ENCODE assay signal across 24 cellular contexts in the genomic region with DNA sequence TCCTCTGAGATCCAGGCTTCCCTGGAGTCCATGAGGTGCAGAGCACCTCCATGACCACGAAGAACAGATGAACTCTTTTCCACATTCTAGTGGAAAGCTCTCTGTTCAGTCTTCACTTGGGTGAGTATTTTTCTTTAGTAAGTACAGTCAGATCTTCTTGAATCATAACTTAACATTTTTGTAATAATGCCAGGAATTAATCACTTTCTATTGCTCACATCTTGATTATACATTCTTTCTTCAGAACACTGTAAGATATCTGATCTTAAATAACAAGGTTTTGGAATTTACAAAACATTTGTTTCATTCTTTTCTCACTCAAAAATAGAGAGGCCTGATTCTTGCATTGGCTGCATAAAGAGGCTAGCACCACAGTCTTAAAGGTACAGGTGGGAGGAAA. TPM values are rescaled to one million over a fixed set of nuclear protein-coding genes. Genes with fewer than 3 reads are reported as not detected.
DNase-seq lines count a peak whose midpoint lies in the region; ATAC-seq, FAIRE-seq and TF ChIP-seq lines count a peak whose summit lies in the region.
"Had no signal": no experiment of that assay in that cellular context is flagged by ENCODE, and none has a peak within 500 bp of the region (broad histone marks: within the 10 kb centered on the region; RNA-seq: fewer than 3 reads in every experiment).

No MANE protein-coding gene starts in this region.

- in situ Hi-C loops in mammary epithelial cell (cut with MboI; ENCODE audit: low sequenced_read_pairs in 2 of 2) = loop anchor here in 1 of 2 donors (5.0 kb wide), 1 partner anchor 41 kb away; no protein-coding TSS in a partner anchor

- no peak overlapping the region for H3K4me2 ChIP-seq in mammary epithelial cell (ENCODE audit: insufficient read depth, low read depth, low read length)
- peak overlapping the region; percentile 7 for H3K4me2 ChIP-seq in astrocyte (ENCODE audit: low read length)

- intact Hi-C loops in mammary epithelial cell (cut with micrococcal nuclease) = no loop called here
- intact Hi-C loops in breast epithelium (cut with DNase I; ENCODE audit: low total_unique reads) = no loop called here

- H3K4me1 ChIP-seq in mammary epithelial cell (ENCODE audit: insufficient read depth, low read length) (peaks cover 48% of the 10 kb centered on the region), breast epithelium (no peaks in the 10 kb centered on the region), astrocyte (ENCODE audit: insufficient read depth, low read length) (peaks cover 33% of the 10 kb centered on the region)
- H3K4me1 ChIP-seq: body of pancreas, upper lobe of right lung had no signal

- H3K79me2 ChIP-seq in mammary epithelial cell (ENCODE audit: insufficient read depth, low read length) (no peaks in the 10 kb centered on the region), astrocyte (ENCODE audit: insufficient read depth, low read length) (no peaks in the 10 kb centered on the region)

- DNase-seq in mammary epithelial cell (peak; percentile 42), breast epithelium (ENCODE audit: low spot score in 2 of 2) (no peak), astrocyte (ENCODE audit: low read depth) (peak; percentile 93), fibroblast of pulmonary artery (ENCODE audit: low read depth) (peak; percentile 58), urothelium cell line (ENCODE audit: low spot score) (no peak)
- DNase-seq in activated T-cell treated with anti-CD3 and anti-CD28 coated beads, Interleukin-2, amount 50 U/mL, for 24 hours = no peak
- no peak for DNase-seq in NK-92 treated with Interleukin-12 subunit alpha and Interleukin-12 subunit beta, amount 100 ng/mL, for 24 hours (lab: John Stamatoyannopoulos, UW)
- DNase-seq: activated CD4-positive, alpha-beta T cell treated with anti-CD3 and anti-CD28 coated beads, Interleukin-2, amount 50 U/mL, for 4 hours; activated naive CD4-positive, alpha-beta T cell treated with Interleukin-2 at 50 U/mL for 16 hours; body of pancreas; DMS 273 treated with DMSO at 0.1 percent for 48 hours; dorsolateral prefrontal cortex; natural killer cell; NCI-H1417 treated with DMSO at 0.1 percent for 48 hours; NCI-H748 treated with DMSO at 0.1 percent for 48 hours; SJCRH30; T-helper 17 cell; upper lobe of right lung; WERI-Rb-1 had no signal

- H2AFZ ChIP-seq in mammary epithelial cell (ENCODE audit: low read depth, low read length) (no peak overlapping the region), astrocyte (ENCODE audit: low read depth, low read length) (no peak overlapping the region)

- H4K20me1 ChIP-seq in mammary epithelial cell (ENCODE audit: insufficient read depth, low read length) = no peaks in the 10 kb centered on the region
- no peaks in the 10 kb centered on the region for H4K20me1 ChIP-seq in astrocyte (ENCODE audit: insufficient read depth, low read length)

- peak; percentile 82 for FAIRE-seq in astrocyte (lab: Jason Lieb, UNC)
- no peak for FAIRE-seq in urothelium cell line (lab: Jason Lieb, UNC)
- FAIRE-seq: H54 had no signal

- ATAC-seq in HG02970 (IDR thresholded peaks at IDR 0.05; ENCODE audit: low FRiP score, unreplicated experiment) = no peak
- ATAC-seq: body of pancreas, natural killer cell, T-helper 17 cell, upper lobe of right lung had no signal

- no peak overlapping the region for H3K9ac ChIP-seq in mammary epithelial cell (ENCODE audit: insufficient read depth, low read length)
- H3K9ac ChIP-seq in astrocyte (ENCODE audit: low read length) = peak overlapping the region; percentile 26

- H3K36me3 ChIP-seq in mammary epithelial cell (ENCODE audit: insufficient read depth, low read length) = no peaks in the 10 kb centered on the region
- no peaks in the 10 kb centered on the region for H3K36me3 ChIP-seq in breast epithelium
- no peaks in the 10 kb centered on the region for H3K36me3 ChIP-seq in astrocyte (ENCODE audit: insufficient read depth, low read length)
- H3K36me3 ChIP-seq: SJCRH30, upper lobe of right lung, WERI-Rb-1 had no signal

- H3K27ac ChIP-seq in mammary epithelial cell (ENCODE audit: insufficient read depth, low read depth, low read length) (no peak overlapping the region), breast epithelium (no peak overlapping the region), astrocyte (ENCODE audit: low read depth, low read length) (peak overlapping the region; percentile 56)
- H3K27ac ChIP-seq: 22Rv1, body of pancreas, dorsolateral prefrontal cortex, SJCRH30, upper lobe of right lung, WERI-Rb-1 had no signal

- no peaks in the 10 kb centered on the region for H3K27me3 Mint-ChIP-seq in astrocyte (ENCODE audit: low read depth, unreplicated experiment)
- no peaks in the 10 kb centered on the region for H3K27me3 Mint-ChIP-seq in activated T-cell treated with anti-CD3 and anti-CD28 coated beads, Interleukin-2, amount 50 U/mL, for 24 hours
- H3K27me3 Mint-ChIP-seq: progenitor cell of endocrine pancreas, T-helper 17 cell had no signal

- BruUV-seq in mammary epithelial cell (replicated peaks; lab: Mats Ljungman, UMichigan) = no TSS peak

- H3K9me3 ChIP-seq in mammary epithelial cell (replicated peaks; ENCODE audit: insufficient read depth, low read length) (no peaks in the 10 kb centered on the region), breast epithelium (no peaks in the 10 kb centered on the region), astrocyte (ENCODE audit: insufficient read depth, low read depth, low read length) (no peaks in the 10 kb centered on the region)
- H3K9me3 ChIP-seq: body of pancreas, SJCRH30, upper lobe of right lung had no signal

- no peak overlapping the region for H3K27ac Mint-ChIP-seq in astrocyte (ENCODE audit: unreplicated experiment)
- H3K27ac Mint-ChIP-seq in activated T-cell treated with anti-CD3 and anti-CD28 coated beads, Interleukin-2, amount 50 U/mL, for 24 hours = no peak overlapping the region
- H3K27ac Mint-ChIP-seq: CD14-positive monocyte, natural killer cell, progenitor cell of endocrine pancreas, T-helper 17 cell had no signal

- H3K4me3 ChIP-seq in mammary epithelial cell (replicated peaks in 1 of 3; ENCODE audit: insufficient read depth in 1 of 3, low read depth in 2 of 3, low read length in 3 of 3) = no peak overlapping the region
- H3K4me3 ChIP-seq in breast epithelium = no peak overlapping the region
- H3K4me3 ChIP-seq in astrocyte (ENCODE audit: insufficient read depth, low read depth, low read length) = no peak overlapping the region
- no peak overlapping the region for H3K4me3 ChIP-seq in fibroblast of pulmonary artery (replicated peaks; ENCODE audit: low read depth, low read length)
- H3K4me3 ChIP-seq: body of pancreas, dorsolateral prefrontal cortex, SJCRH30, upper lobe of right lung had no signal

- no peak overlapping the region for H3K4me3 Mint-ChIP-seq in astrocyte (ENCODE audit: unreplicated experiment)
- H3K4me3 Mint-ChIP-seq in activated T-cell treated with anti-CD3 and anti-CD28 coated beads, Interleukin-2, amount 50 U/mL, for 24 hours = no peak overlapping the region
- H3K4me3 Mint-ChIP-seq: CD14-positive monocyte, natural killer cell, T-helper 17 cell had no signal

- CTCF ChIA-PET in mammary epithelial cell (lab: Charles Lee; ENCODE audit: low non-redundant PET) = interaction anchor here (0.5 kb wide), 1 partner anchor 704 kb away, joined by 29 read pairs; no protein-coding TSS in a partner anchor

- H3K4me1 Mint-ChIP-seq in astrocyte (ENCODE audit: low read depth, unreplicated experiment) = peaks cover 25% of the 10 kb centered on the region
- H3K4me1 Mint-ChIP-seq in activated T-cell treated with anti-CD3 and anti-CD28 coated beads, Interleukin-2, amount 50 U/mL, for 24 hours (ENCODE audit: low read depth) = no peaks in the 10 kb centered on the region
- H3K4me1 Mint-ChIP-seq: CD14-positive monocyte, natural killer cell, T-helper 17 cell had no signal

- H3K27me3 ChIP-seq in mammary epithelial cell (ENCODE audit: insufficient read depth, low read length) = no peaks in the 10 kb centered on the region
- no peaks in the 10 kb centered on the region for H3K27me3 ChIP-seq in breast epithelium
- no peaks in the 10 kb centered on the region for H3K27me3 ChIP-seq in astrocyte (ENCODE audit: insufficient read depth, low read length)
- H3K27me3 ChIP-seq: body of pancreas, SJCRH30, upper lobe of right lung had no signal

- dilution Hi-C loops in mammary epithelial cell (cut with HindIII; ENCODE audit: low sequenced_read_pairs) = loop anchor here (5.0 kb wide), 2 partner anchors 34 to 51 kb away; no protein-coding TSS in a partner anchor

- 61% methylated on average over 1 of the region's 1 CpG for WGBS in mammary epithelial cell (ENCODE audit: low coverage, missing lambda C conversion rate)

- no peak for TF ChIP-seq POLR2A in breast epithelium (IDR thresholded peaks at IDR 0.05)

- TF ChIP-seq CTCF in mammary epithelial cell (conservative IDR thresholded peaks at IDR 0.05 in 1 of 2, IDR thresholded peaks at IDR 0.05 in 1 of 2; ENCODE audit: extremely low read depth in 1 of 2, insufficient read depth in 1 of 2, low read depth in 1 of 2, low read length in 2 of 2) (no peak), breast epithelium (IDR thresholded peaks at IDR 0.05) (no peak), astrocyte (IDR thresholded peaks at IDR 0.05; ENCODE audit: insufficient read depth, low read depth, low read length) (no peak), fibroblast of pulmonary artery (IDR thresholded peaks at IDR 0.05; ENCODE audit: low read length, missing control alignments) (no peak)

- H3K36me3 Mint-ChIP-seq in astrocyte (ENCODE audit: low read depth, unreplicated experiment) = peaks cover 3% of the 10 kb centered on the region
- no peaks in the 10 kb centered on the region for H3K36me3 Mint-ChIP-seq in activated T-cell treated with anti-CD3 and anti-CD28 coated beads, Interleukin-2, amount 50 U/mL, for 24 hours (ENCODE audit: low read depth)
- H3K36me3 Mint-ChIP-seq: CD14-positive monocyte, natural killer cell had no signal

- peaks cover 2% of the 10 kb centered on the region for H3K9me3 Mint-ChIP-seq in astrocyte (ENCODE audit: unreplicated experiment)
- peaks cover 9% of the 10 kb centered on the region for H3K9me3 Mint-ChIP-seq in activated T-cell treated with anti-CD3 and anti-CD28 coated beads, Interleukin-2, amount 50 U/mL, for 24 hours

RNA-seq across cellular contexts. Expression of gene RND3, which starts 45.4 kb away (rescaled TPM):
- 100 to 1,000 TPM; 146 to 178 TPM for total RNA-seq in mammary epithelial cell
- 28.6 TPM for polyA plus RNA-seq in mammary epithelial cell
- 243 TPM for polyA minus RNA-seq in mammary epithelial cell
- total RNA-seq in breast epithelium = 100 to 1,000 TPM in 1 of 3 donors, 10 to 100 TPM in 2; 89.1 to 105 (median 98.0) TPM
- total RNA-seq in astrocyte = 92.0 and 117 TPM in 2 replicates
- total RNA-seq: natural killer cell, T-helper 17 cell had no signal
- polyA plus RNA-seq: CD14-positive monocyte had no signal

Comparison
In these comparisons a context has a peak if more than half of its experiments do, and no peak if none do; other contexts are left out.
1. DNase-seq: peak in mammary epithelial cell (single experiment), astrocyte (single experiment) and fibroblast of pulmonary artery (single experiment); none in breast epithelium (0 of 2), activated T-cell treated with anti-CD3 and anti-CD28 coated beads, Interleukin-2, amount 50 U/mL, for 24 hours (single experiment), urothelium cell line (single experiment) and NK-92 treated with Interleukin-12 subunit alpha and Interleukin-12 subunit beta, amount 100 ng/mL, for 24 hours (single experiment).